Comparison of ENCODE assay signal across 24 cellular contexts in the genomic region with DNA sequence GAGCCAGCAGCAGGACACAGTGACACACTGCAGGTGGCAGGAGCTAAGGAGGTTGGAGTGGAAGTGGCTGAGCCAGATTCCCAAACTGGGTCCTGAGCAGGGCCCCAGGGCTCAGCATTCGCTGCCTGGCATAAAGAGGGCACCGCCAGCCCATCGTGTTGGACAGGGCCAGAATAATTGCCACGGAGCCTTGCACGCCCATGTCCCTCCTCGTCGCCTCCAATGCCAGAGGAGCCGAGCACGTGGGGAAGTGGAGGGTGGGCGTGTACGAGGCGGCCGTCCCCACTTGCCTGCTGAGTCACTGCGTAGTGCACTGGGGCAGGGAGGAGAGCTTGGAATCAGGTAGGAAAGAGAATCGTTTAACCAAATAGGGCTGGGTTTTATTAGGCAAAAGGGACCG. TPM values are rescaled to one million over a fixed set of nuclear protein-coding genes. Genes with fewer than 3 reads are reported as not detected.
"Had no signal": no experiment of that assay in that cellular context is flagged by ENCODE, and none has a peak within 500 bp of the region (broad histone marks: within the 10 kb centered on the region; RNA-seq: fewer than 3 reads in every experiment).

No MANE protein-coding gene starts in this region.

- H3K9me3 Mint-ChIP-seq: activated B cell treated with CpG ODN at 0.5 μM for 24 hours; activated CD8-positive, alpha-beta T cell treated with anti-CD3 and anti-CD28 coated beads for 36 hours; activated naive CD4-positive, alpha-beta T cell treated with anti-CD3 and anti-CD28 coated beads for 36 hours; activated T-cell treated with anti-CD3 and anti-CD28 coated beads, Interleukin-2, amount 50 U/mL, for 24 hours; activated T-helper 2 cell treated with anti-CD3 and anti-CD28 coated beads, Interferon-gamma antibody, Interleukin-2, Interleukin-4, amounts not matched to agents 10 μg/mL and 5 μg/mL and 100 μg/mL, durations not matched to agents 14 hours and 24 hours and 36 hours; endodermal cell; stimulated activated memory B cell treated with anti-CD40 and anti-IgM and Interleukin-4, amounts not matched to agents 10 μg/mL and 1 μg/mL and 100 μg/mL, for 72 hours had no signal

- H3K4me1 Mint-ChIP-seq: activated B cell treated with CpG ODN at 0.5 μM for 24 hours, endodermal cell had no signal

- H3K4me3 Mint-ChIP-seq: activated B cell treated with CpG ODN at 0.5 μM for 24 hours; activated CD8-positive, alpha-beta T cell treated with anti-CD3 and anti-CD28 coated beads for 36 hours; activated naive CD4-positive, alpha-beta T cell treated with anti-CD3 and anti-CD28 coated beads for 36 hours; activated T-cell treated with anti-CD3 and anti-CD28 coated beads, Interleukin-2, amount 50 U/mL, for 24 hours; endodermal cell; stimulated activated memory B cell treated with anti-CD40 and anti-IgM and Interleukin-4, amounts not matched to agents 10 μg/mL and 1 μg/mL and 100 μg/mL, for 72 hours had no signal

- H3K4me1 ChIP-seq: body of pancreas, gastroesophageal sphincter, right lobe of liver had no signal

- H3K36me3 ChIP-seq: ovary had no signal

- ATAC-seq: activated CD8-positive, alpha-beta T cell treated with anti-CD3 and anti-CD28 coated beads for 36 hours; body of pancreas; gastroesophageal sphincter; right lobe of liver; stimulated activated memory B cell treated with anti-CD40 and anti-IgM and Interleukin-4, amounts not matched to agents 10 μg/mL and 1 μg/mL and 100 μg/mL, for 72 hours had no signal

- DNase-seq: activated B cell treated with CpG ODN at 0.5 μM for 24 hours; activated CD4-positive, alpha-beta T cell treated with anti-CD3 and anti-CD28 coated beads for 48 hours; activated CD8-positive, alpha-beta T cell treated with anti-CD3 and anti-CD28 coated beads for 36 hours; activated naive CD4-positive, alpha-beta T cell treated with anti-CD3 and anti-CD28 coated beads for 36 hours; activated T-cell treated with anti-CD3 and anti-CD28 coated beads, Interleukin-2, amount 50 U/mL, for 24 hours; body of pancreas; dorsolateral prefrontal cortex; endodermal cell; hippocampal formation; ovary; stimulated activated CD4-positive, alpha-beta T cell treated with anti-CD3 and anti-CD28 coated beads, Interleukin-4, amount 100 ng/mL, for 24 hours had no signal

- H3K9me3 ChIP-seq: body of pancreas, gastroesophageal sphincter, ovary, right lobe of liver, thoracic aorta had no signal

- FAIRE-seq: colon, islet of Langerhans had no signal

- H3K27ac Mint-ChIP-seq: activated B cell treated with CpG ODN at 0.5 μM for 24 hours; activated CD8-positive, alpha-beta T cell treated with anti-CD3 and anti-CD28 coated beads for 36 hours; activated naive CD4-positive, alpha-beta T cell treated with anti-CD3 and anti-CD28 coated beads for 36 hours; activated T-cell treated with anti-CD3 and anti-CD28 coated beads, Interleukin-2, amount 50 U/mL, for 24 hours; activated T-helper 2 cell treated with anti-CD3 and anti-CD28 coated beads, Interferon-gamma antibody, Interleukin-2, Interleukin-4, amounts not matched to agents 10 μg/mL and 5 μg/mL and 100 μg/mL, durations not matched to agents 14 hours and 24 hours and 36 hours; stimulated activated memory B cell treated with anti-CD40 and anti-IgM and Interleukin-4, amounts not matched to agents 10 μg/mL and 1 μg/mL and 100 μg/mL, for 72 hours had no signal

- H3K27ac ChIP-seq: body of pancreas, gastroesophageal sphincter, ovary, right lobe of liver, SK-N-MC, thoracic aorta had no signal

- H3K4me3 ChIP-seq: body of pancreas, dorsolateral prefrontal cortex, gastroesophageal sphincter, ovary, right lobe of liver, SK-N-MC, smooth muscle cell, thoracic aorta had no signal

- H3K27me3 ChIP-seq: body of pancreas, dorsolateral prefrontal cortex, gastroesophageal sphincter, ovary, right lobe of liver had no signal

- H3K27me3 Mint-ChIP-seq: activated B cell treated with CpG ODN at 0.5 μM for 24 hours; activated CD8-positive, alpha-beta T cell treated with anti-CD3 and anti-CD28 coated beads for 36 hours; activated T-cell treated with anti-CD3 and anti-CD28 coated beads, Interleukin-2, amount 50 U/mL, for 24 hours; stimulated activated memory B cell treated with anti-CD40 and anti-IgM and Interleukin-4, amounts not matched to agents 10 μg/mL and 1 μg/mL and 100 μg/mL, for 72 hours had no signal

RNA-seq across cellular contexts. Expression of a gene that starts 49.9 kb away (rescaled TPM):
- total RNA-seq: myocyte; T-helper 2 cell treated with Interferon-gamma antibody and Interleukin-4, amounts not matched to agents 100 ng/mL and 5 ng/mL, for 36 hours; urinary bladder had no signal
- polyA plus RNA-seq: neural cell had no signal
